9 cellular contexts compared by ENCODE assay signal in the genomic region with DNA sequence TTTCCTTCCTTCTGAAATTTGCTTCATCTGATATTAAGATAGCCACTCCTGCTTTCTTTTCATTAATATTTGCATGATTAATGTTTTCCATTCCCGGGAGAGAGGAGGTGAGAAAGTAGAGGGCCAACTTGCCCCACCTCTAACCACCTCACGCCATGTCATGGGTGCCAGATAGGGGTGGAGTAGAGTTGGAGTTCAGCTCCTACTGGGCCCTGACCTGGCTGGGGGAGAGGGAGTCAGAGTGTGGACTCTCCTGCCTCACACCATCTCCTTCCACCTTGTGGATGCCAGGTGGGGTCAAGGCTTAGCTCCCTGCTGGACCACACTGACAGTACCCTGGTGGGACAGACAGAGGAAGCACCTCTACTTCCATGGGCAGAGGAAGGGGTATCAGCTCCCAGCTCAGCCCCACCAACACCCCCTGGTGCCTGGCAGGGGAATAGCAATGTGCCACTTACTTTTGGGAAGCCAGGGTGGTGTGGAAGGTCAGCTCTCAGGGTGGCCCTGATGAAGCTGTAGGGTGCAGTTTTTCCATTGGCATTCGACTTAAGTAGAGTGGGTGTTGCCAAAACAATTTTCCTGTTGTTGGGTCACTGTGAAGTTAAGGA. TPM values are rescaled to one million over a fixed set of nuclear protein-coding genes. Genes with fewer than 3 reads are reported as not detected.
DNase-seq lines count a peak whose midpoint lies in the region; ATAC-seq and TF ChIP-seq lines count a peak whose summit lies in the region.
"Had no signal": no experiment of that assay in that cellular context is flagged by ENCODE, and none has a peak within 500 bp of the region (broad histone marks: within the 10 kb centered on the region; RNA-seq: fewer than 3 reads in every experiment).

No MANE protein-coding gene starts in this region.

- H3K27me3 Mint-ChIP-seq in naive thymus-derived CD4-positive, alpha-beta T cell, result no peaks in the 10 kb centered on the region

- peak; percentile 79 for DNase-seq in activated effector memory CD4-positive, alpha-beta T cell treated with anti-CD3 and anti-CD28 coated beads, Interleukin-2, amount 50 U/mL, for 16 hours
- DNase-seq in naive thymus-derived CD4-positive, alpha-beta T cell, result peak in 7 of 9 donors; percentile 18 to 43 (median 23)
- DNase-seq in NCI-H187 (lab: John Stamatoyannopoulos, UW), result no peak
- DNase-seq in NCI-H2107 treated with DMSO at 0.1 percent for 48 hours (lab: John Stamatoyannopoulos, UW; ENCODE audit: unreplicated experiment), result no peak

- no peak overlapping the region for H2AFZ ChIP-seq in Loucy (ENCODE audit: low read length)

- CTCF ChIA-PET in naive thymus-derived CD4-positive, alpha-beta T cell (lab: Charles Lee), result interaction anchor here (0.6 to 1.6 kb wide), 2 partner anchors 49 to 67 kb away, joined by 3 read pairs; no protein-coding TSS in a partner anchor

- no peak overlapping the region for H3K27ac Mint-ChIP-seq in naive thymus-derived CD4-positive, alpha-beta T cell

- H3K4me1 Mint-ChIP-seq in naive thymus-derived CD4-positive, alpha-beta T cell, result peaks cover 0 to 18% (median 3%) of the 10 kb centered on the region in 7 donors

- H4K20me1 ChIP-seq in DOHH2 (ENCODE audit: control insufficient read depth, insufficient read depth, low read depth, low read length) (no peaks in the 10 kb centered on the region; the same call in 1 of the 2 replicates), Loucy (ENCODE audit: insufficient read depth, low read length, poor library complexity, severe bottlenecking) (peaks cover 87% of the 10 kb centered on the region)

- no peak overlapping the region for H3K4me3 Mint-ChIP-seq in naive thymus-derived CD4-positive, alpha-beta T cell

- H3K4me3 ChIP-seq in DOHH2 (ENCODE audit: low read length) (no peak overlapping the region), Loucy (ENCODE audit: low read length, poor library complexity, severe bottlenecking) (no peak overlapping the region)
- H3K4me3 ChIP-seq in naive thymus-derived CD4-positive, alpha-beta T cell (ENCODE audit: low read length), result no peak overlapping the region

- H3K27ac ChIP-seq in DOHH2 (ENCODE audit: low read depth, low read length), result no peak overlapping the region
- H3K27ac ChIP-seq in naive thymus-derived CD4-positive, alpha-beta T cell (ENCODE audit: low read depth, low read length), result no peak overlapping the region

- peak; percentile 70 for ATAC-seq in naive thymus-derived CD4-positive, alpha-beta T cell
- ATAC-seq in HG03045 (IDR thresholded peaks at IDR 0.05; ENCODE audit: unreplicated experiment) (no peak), GM21717 (IDR thresholded peaks at IDR 0.05; ENCODE audit: unreplicated experiment) (no peak)

- H3K79me2 ChIP-seq in DOHH2 (ENCODE audit: control insufficient read depth, low read length) (no peaks in the 10 kb centered on the region), Loucy (ENCODE audit: insufficient read depth, low read length) (peaks cover 92% of the 10 kb centered on the region)

- H3K9me3 ChIP-seq in DOHH2 (ENCODE audit: control insufficient read depth, insufficient read depth, low read length) (no peaks in the 10 kb centered on the region), Loucy (ENCODE audit: insufficient read depth, low read depth, low read length) (peaks cover 5% of the 10 kb centered on the region; the same call in 1 of the 2 replicates)
- peaks cover 0 to 8% (median 0%) of the 10 kb centered on the region in 3 experiments for H3K9me3 ChIP-seq in naive thymus-derived CD4-positive, alpha-beta T cell (ENCODE audit: control insufficient read depth in 2 of 3, low read length in 3 of 3)

- H3K9me3 Mint-ChIP-seq in naive thymus-derived CD4-positive, alpha-beta T cell, result peaks cover 0 to 8% (median 5%) of the 10 kb centered on the region in 11 donors

- POLR2A ChIA-PET in naive thymus-derived CD4-positive, alpha-beta T cell (lab: Charles Lee), result no interaction called here

- intact Hi-C loops in naive thymus-derived CD4-positive, alpha-beta T cell (cut with micrococcal nuclease), result loop anchor here in 1 of 2 donors (1.0 kb wide), 1 partner anchor 47 kb away; no protein-coding TSS in a partner anchor

- H3K36me3 Mint-ChIP-seq in naive thymus-derived CD4-positive, alpha-beta T cell, result peaks cover 4 to 32% (median 20%) of the 10 kb centered on the region in 5 donors

- H3F3A ChIP-seq in DOHH2 (ENCODE audit: control insufficient read depth, insufficient read depth) (no peaks in the 10 kb centered on the region), Loucy (ENCODE audit: low read depth) (no peaks in the 10 kb centered on the region)

- no peaks in the 10 kb centered on the region for H3K4me1 ChIP-seq in DOHH2 (ENCODE audit: control insufficient read depth, low read length)
- H3K4me1 ChIP-seq in Loucy (ENCODE audit: insufficient read depth, low read length, poor library complexity, severe bottlenecking), result peaks cover 5% of the 10 kb centered on the region
- H3K4me1 ChIP-seq in naive thymus-derived CD4-positive, alpha-beta T cell (ENCODE audit: control insufficient read depth in 2 of 2, insufficient read depth in 2 of 2, low read length in 2 of 2), result peaks cover 0 to 5% of the 10 kb centered on the region in 2 donors

- H3K9me2 ChIP-seq in DOHH2 (replicated peaks; ENCODE audit: control insufficient read depth, low read length), result no peaks in the 10 kb centered on the region
- H3K9me2 ChIP-seq in Loucy (replicated peaks; ENCODE audit: low read depth, low read length), result no peaks in the 10 kb centered on the region

- H3K27me3 ChIP-seq in DOHH2 (ENCODE audit: control insufficient read depth, low read length) (no peaks in the 10 kb centered on the region), Loucy (ENCODE audit: insufficient read depth, low read length, poor library complexity, severe bottlenecking) (no peaks in the 10 kb centered on the region)
- H3K27me3 ChIP-seq in naive thymus-derived CD4-positive, alpha-beta T cell (ENCODE audit: control insufficient read depth in 2 of 2, insufficient read depth in 2 of 2, low read length in 2 of 2), result no peaks in the 10 kb centered on the region

- TF ChIP-seq CTCF in DOHH2 (IDR thresholded peaks at IDR 0.05; ENCODE audit: low read depth, low read length, poor library complexity, severe bottlenecking) (peak; percentile 97), Loucy (conservative IDR thresholded peaks at IDR 0.05; ENCODE audit: low read length) (peak; percentile 96)

- H3K36me3 ChIP-seq in DOHH2 (ENCODE audit: control insufficient read depth, low read length) (no peaks in the 10 kb centered on the region), Loucy (ENCODE audit: insufficient read depth, low read length) (peaks cover 47% of the 10 kb centered on the region; the same call in 1 of the 2 replicates)
- peaks cover 0 to 26% (median 3%) of the 10 kb centered on the region in 3 experiments for H3K36me3 ChIP-seq in naive thymus-derived CD4-positive, alpha-beta T cell (ENCODE audit: control insufficient read depth in 2 of 3, insufficient read depth in 3 of 3, low read length in 3 of 3)

- H3K4me2 ChIP-seq in DOHH2 (ENCODE audit: low read length), result no peak overlapping the region
- H3K4me2 ChIP-seq in Loucy (ENCODE audit: low read depth, low read length, poor library complexity, severe bottlenecking), result no peak overlapping the region

- no peak overlapping the region for H3K9ac ChIP-seq in Loucy (ENCODE audit: low read depth, low read length, poor library complexity, severe bottlenecking)

RNA-seq across cellular contexts. Expression of gene CHST12, which starts 28.0 kb away (rescaled TPM):
- 10 to 100 TPM; 13.3 to 41.6 (median 24.3) TPM for total RNA-seq in naive thymus-derived CD4-positive, alpha-beta T cell
- polyA plus RNA-seq in naive thymus-derived CD4-positive, alpha-beta T cell, result 10 to 100 TPM in 1 of 2 donors, 1 to 10 TPM in 1; 8.1 to 16.8 TPM

RNA-seq across cellular contexts. Expression of gene GRIFIN, which starts 44.8 kb away (rescaled TPM):
- not detected for total RNA-seq in naive thymus-derived CD4-positive, alpha-beta T cell
- polyA plus RNA-seq in naive thymus-derived CD4-positive, alpha-beta T cell, result not detected
- polyA plus RNA-seq: thymus had no signal

Comparison
In these comparisons a context has a peak if more than half of its experiments do, and no peak if none do; other contexts are left out.
1. DNase-seq: peak in activated effector memory CD4-positive, alpha-beta T cell treated with anti-CD3 and anti-CD28 coated beads, Interleukin-2, amount 50 U/mL, for 16 hours (single experiment) and naive thymus-derived CD4-positive, alpha-beta T cell (7 of 9); none in NCI-H187 (0 of 2) and NCI-H2107 treated with DMSO at 0.1 percent for 48 hours (single experiment).